25 cellular contexts compared by ENCODE assay signal in the genomic region with DNA sequence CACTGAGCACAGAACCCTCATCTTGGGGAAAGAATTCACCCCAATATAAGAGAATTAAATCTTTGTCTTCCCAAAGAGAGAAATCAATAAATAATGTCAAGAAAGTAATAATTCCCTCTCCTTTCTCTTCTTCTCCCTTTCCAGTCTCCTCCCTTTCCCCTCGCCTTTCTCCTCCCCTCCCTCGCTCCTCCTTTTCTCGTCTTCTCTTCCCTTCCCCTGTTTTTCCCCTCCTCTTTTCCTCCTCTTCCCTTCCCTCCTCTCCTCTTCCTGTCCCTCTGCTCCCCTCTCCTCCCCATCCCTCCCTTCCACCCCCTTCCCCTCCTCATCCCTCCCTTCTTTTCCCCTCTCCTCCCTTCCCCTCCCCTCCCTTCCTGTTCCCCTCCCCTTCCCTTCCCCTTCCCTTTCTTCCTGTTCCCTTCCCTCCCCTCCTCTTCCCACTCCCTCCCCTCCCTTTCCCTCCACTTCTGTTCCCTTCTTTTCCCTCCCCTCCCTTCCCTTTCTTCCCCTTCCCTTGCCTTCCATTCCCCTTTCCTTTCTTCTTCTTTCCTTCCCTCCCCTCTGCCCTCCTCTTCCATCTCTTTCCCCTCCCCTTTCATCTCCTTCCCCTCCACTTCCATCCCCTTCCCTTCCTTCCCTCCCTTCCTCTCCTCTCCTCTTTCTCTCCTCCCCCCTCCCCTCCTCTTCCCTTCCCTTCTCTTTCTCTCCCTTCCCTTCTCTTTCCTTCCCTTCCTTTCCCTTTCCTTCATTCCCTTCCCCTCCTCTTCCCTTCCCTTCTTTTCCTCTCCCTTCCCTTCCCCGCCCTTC.
"Had no signal": no experiment of that assay in that cellular context is flagged by ENCODE, and none has a peak within 500 bp of the region (broad histone marks: within the 10 kb centered on the region; RNA-seq: fewer than 3 reads in every experiment).

No MANE protein-coding gene starts in this region.

- H3K9me3 ChIP-seq: esophagus muscularis mucosa, gastroesophageal sphincter, lower lobe of right lung had no signal

- H3K4me3 Mint-ChIP-seq: immature natural killer cell, mesothelial cell of epicardium had no signal

- H3K4me2 ChIP-seq: hepatocyte had no signal

- FAIRE-seq: colon, endothelial cell of umbilical vein, frontal cortex, kidney had no signal

- H3K36me3 ChIP-seq: esophagus muscularis mucosa, gastroesophageal sphincter, heart left ventricle, left lung, lower lobe of right lung had no signal

- H3K79me2 ChIP-seq: hepatocyte had no signal

- DNase-seq: dermis blood vessel endothelial cell; dorsolateral prefrontal cortex; effector CD4-positive, alpha-beta T cell; effector memory CD4-positive, alpha-beta T cell; foreskin keratinocyte; heart left ventricle; hypothalamus; immature natural killer cell; islet precursor cell; kidney; kidney glomerular epithelial cell; left colon; left lung; left ventricle myocardium superior; lower lobe of right lung; mesenchymal stem cell; mucosa of descending colon had no signal

- H3K4me1 ChIP-seq: esophagus muscularis mucosa, foreskin keratinocyte, gastroesophageal sphincter, heart left ventricle, left lung, lower lobe of right lung had no signal

- H3K27ac ChIP-seq: coronary artery, dorsolateral prefrontal cortex, esophagus muscularis mucosa, foreskin keratinocyte, gastroesophageal sphincter, heart left ventricle, hepatocyte, left lung, lower lobe of right lung had no signal

- ATAC-seq: foreskin keratinocyte, gastroesophageal sphincter, heart left ventricle, left colon, left lung, left ventricle myocardium superior, lower lobe of right lung, mucosa of descending colon had no signal

- H3K4me1 Mint-ChIP-seq: immature natural killer cell, mesothelial cell of epicardium had no signal

- H3K27me3 ChIP-seq: foreskin keratinocyte, hepatocyte, left lung had no signal

- H2AFZ ChIP-seq: hepatocyte had no signal

- H3K36me3 Mint-ChIP-seq: immature natural killer cell, mesothelial cell of epicardium had no signal

- H3K4me3 ChIP-seq: coronary artery, dorsolateral prefrontal cortex, esophagus muscularis mucosa, gastroesophageal sphincter, heart left ventricle, hepatocyte, left lung, lower lobe of right lung, mucosa of descending colon had no signal

- H3K27ac Mint-ChIP-seq: immature natural killer cell, mesothelial cell of epicardium had no signal
